Comparison of ENCODE assay signal across 8 cellular contexts in the genomic region with DNA sequence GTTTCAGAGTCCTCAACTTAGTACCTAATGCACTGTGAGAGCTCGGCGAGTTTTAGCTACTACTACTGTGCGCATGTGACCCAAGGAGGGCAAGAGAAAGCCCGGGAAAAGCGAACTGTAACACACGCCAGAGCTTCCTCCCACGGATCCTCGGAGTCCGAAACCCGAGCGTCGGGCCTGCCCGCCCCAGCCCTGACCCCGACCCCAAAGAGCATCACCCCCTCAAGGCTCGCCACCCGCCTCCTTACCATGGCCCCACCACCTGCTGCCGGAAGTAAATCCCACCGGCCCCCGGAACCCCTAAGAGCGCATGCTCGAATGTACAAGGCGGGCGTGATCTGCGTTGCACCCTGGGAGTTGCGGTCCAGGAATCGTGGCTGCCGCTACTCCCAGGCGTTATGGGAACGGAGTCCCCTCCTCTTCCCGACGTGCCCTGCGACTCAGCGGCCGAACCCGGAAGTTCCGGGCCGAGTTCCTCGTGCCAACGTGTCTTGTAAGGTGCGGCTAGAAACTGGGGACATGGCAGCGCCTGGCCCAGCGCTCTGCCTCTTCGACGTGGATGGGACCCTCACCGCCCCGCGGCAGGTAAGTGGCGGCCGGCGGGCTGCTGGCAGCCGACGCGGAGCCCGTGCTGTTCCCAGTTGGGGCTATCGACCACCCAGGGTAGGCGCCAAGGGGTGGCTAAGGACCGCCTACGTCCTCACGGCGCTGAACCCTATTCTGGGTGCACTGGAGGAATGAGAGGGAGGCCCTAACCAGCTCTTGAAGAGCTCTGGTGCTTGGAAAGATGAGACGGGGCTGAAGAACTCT. TPM values are rescaled to one million over a fixed set of nuclear protein-coding genes. Genes with fewer than 3 reads are reported as not detected.
A peak's percentile ranks its signal among the peaks of the same experiment; 100 is the strongest.
DNase-seq lines count a peak whose midpoint lies in the region; ATAC-seq lines count a peak whose summit lies in the region.

A gene (plus strand): TSS at position 476 of the 810 bp plus-strand sequence. CDS start 44 bp downstream, at position 520.
A gene with protein sequence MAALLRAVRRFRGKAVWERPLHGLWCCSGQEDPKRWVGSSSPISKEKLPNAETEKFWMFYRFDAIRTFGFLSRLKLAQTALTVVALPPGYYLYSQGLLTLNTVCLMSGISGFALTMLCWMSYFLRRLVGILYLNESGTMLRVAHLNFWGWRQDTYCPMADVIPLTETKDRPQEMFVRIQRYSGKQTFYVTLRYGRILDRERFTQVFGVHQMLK (minus strand): TSS at position 276 of the 810 bp plus-strand sequence. CDS start 25 bp downstream, at position 251.

- intact Hi-C loops in activated CD4-positive, alpha-beta T cell treated with anti-CD3 and anti-CD28 coated beads, Interleukin-2, amount 10 ng/mL, durations not matched to agents 24 days and 14 days (cut with micrococcal nuclease) = loop anchor here (1.0 to 10.0 kb wide), 8 partner anchors 72 to 1945 kb away; a partner anchor contains a TSS
- intact Hi-C loops in left colon (cut with DNase I, micrococcal nuclease) = loop anchor here in 1 of 2 donors (10.0 kb wide), 2 partner anchors 123 to 223 kb away; a partner anchor contains a TSS

- peaks cover 32% of the 10 kb centered on the region for H3K36me3 Mint-ChIP-seq in activated CD4-positive, alpha-beta T cell treated with anti-CD3 and anti-CD28 coated beads, Interleukin-2, amount 10 ng/mL, durations not matched to agents 24 days and 14 days (ENCODE audit: low read depth)

- peak; percentile 75 to 99 (median 97) for DNase-seq in C1 segment of cervical spinal cord (lab: John Stamatoyannopoulos, UW)
- DNase-seq in NCI-H526 treated with DMSO at 0.1 percent for 48 hours (lab: John Stamatoyannopoulos, UW) = peak; percentile 84
- peak; percentile 99 for DNase-seq in activated CD4-positive, alpha-beta T cell treated with anti-CD3 and anti-CD28 coated beads, Interleukin-2, amount 10 ng/mL, durations not matched to agents 24 days and 14 days
- peak; percentile 34 for DNase-seq in cortex of kidney (lab: John Stamatoyannopoulos, UW)
- DNase-seq in left colon = peak; percentile 96 to 98
- DNase-seq in stimulated activated CD4-positive, alpha-beta T cell treated with anti-CD3 and anti-CD28 coated beads, Interleukin-1b, Interleukin-23, amount 100 ng/mL, for 4 hours (ENCODE audit: low read depth in 2 of 2) = peak; percentile 87 to 91

- H3K27ac Mint-ChIP-seq in activated CD4-positive, alpha-beta T cell treated with anti-CD3 and anti-CD28 coated beads, Interleukin-2, amount 10 ng/mL, durations not matched to agents 24 days and 14 days = peak within 1 kb of the TSS; percentile 95

- H3K4me1 Mint-ChIP-seq in activated CD4-positive, alpha-beta T cell treated with anti-CD3 and anti-CD28 coated beads, Interleukin-2, amount 10 ng/mL, durations not matched to agents 24 days and 14 days = peaks cover 23% of the 10 kb centered on the region

- ATAC-seq in GM19351 (IDR thresholded peaks at IDR 0.05; ENCODE audit: unreplicated experiment) (peak; percentile 92), HG03520 (IDR thresholded peaks at IDR 0.05; ENCODE audit: unreplicated experiment) (peak; percentile 90), left colon (peak; percentile 92)

- H3K27me3 Mint-ChIP-seq in activated CD4-positive, alpha-beta T cell treated with anti-CD3 and anti-CD28 coated beads, Interleukin-2, amount 10 ng/mL, durations not matched to agents 24 days and 14 days = no peaks in the 10 kb centered on the region

- H3K4me3 Mint-ChIP-seq in activated CD4-positive, alpha-beta T cell treated with anti-CD3 and anti-CD28 coated beads, Interleukin-2, amount 10 ng/mL, durations not matched to agents 24 days and 14 days = peak within 1 kb of the TSS; percentile 98

- no peaks in the 10 kb centered on the region for H3K9me3 Mint-ChIP-seq in activated CD4-positive, alpha-beta T cell treated with anti-CD3 and anti-CD28 coated beads, Interleukin-2, amount 10 ng/mL, durations not matched to agents 24 days and 14 days

RNA-seq across cellular contexts. Expression of the first gene that starts in this region (rescaled TPM):
- 74.1 and 74.9 TPM in 2 replicates for total RNA-seq in activated CD4-positive, alpha-beta T cell treated with anti-CD3 and anti-CD28 coated beads, Interleukin-2, amount 10 ng/mL, durations not matched to agents 24 days and 14 days
- 10 to 100 TPM; 55.1 to 92.4 TPM for total RNA-seq in left colon

RNA-seq across cellular contexts. Expression of the second gene that starts in this region (rescaled TPM):
- 19.3 and 20.4 TPM in 2 replicates for total RNA-seq in activated CD4-positive, alpha-beta T cell treated with anti-CD3 and anti-CD28 coated beads, Interleukin-2, amount 10 ng/mL, durations not matched to agents 24 days and 14 days
- 10 to 100 TPM; 12.1 to 14.3 TPM for total RNA-seq in left colon

Comparison
In these comparisons a context has a peak if more than half of its experiments do, and no peak if none do; other contexts are left out.
1. Peak in every context shown above with its lines: DNase-seq and ATAC-seq.
2. DNase-seq: peak in every context shown above with its lines; median percentile 99 in activated CD4-positive, alpha-beta T cell treated with anti-CD3 and anti-CD28 coated beads, Interleukin-2, amount 10 ng/mL, durations not matched to agents 24 days and 14 days; 97 in C1 segment of cervical spinal cord; 97 in left colon; 89 in stimulated activated CD4-positive, alpha-beta T cell treated with anti-CD3 and anti-CD28 coated beads, Interleukin-1b, Interleukin-23, amount 100 ng/mL, for 4 hours; 84 in NCI-H526 treated with DMSO at 0.1 percent for 48 hours; 34 in cortex of kidney.